Comparison of ENCODE assay signal across 34 cellular contexts in genomic region chr4:93302310-93302709, GRCh38.
"Had no signal": no experiment of that assay in that cellular context is flagged by ENCODE, and none has a peak within 500 bp of the region (broad histone marks: within the 10 kb centered on the region; RNA-seq: fewer than 3 reads in every experiment).

No MANE protein-coding gene starts in this region.

- H3K36me3 ChIP-seq: MG63 had no signal

- H3K27me3 ChIP-seq: MG63 had no signal

- DNase-seq: Karpas-422, Kasumi-1, MG63, MM.1S, MV-4-11, NCI-H1048, NCI-H1092, NCI-H1092 treated with DMSO at 0.1 percent for 48 hours, NCI-H1105, NCI-H1105 treated with DMSO at 0.1 percent for 48 hours, NCI-H1417, NCI-H1417 treated with DMSO at 0.1 percent for 48 hours, NCI-H1436, NCI-H1436 treated with DMSO at 0.1 percent for 48 hours, NCI-H146, NCI-H1694, NCI-H1694 treated with DMSO at 0.1 percent for 48 hours, NCI-H187, NCI-H187 treated with DMSO at 0.1 percent for 48 hours, NCI-H1930, NCI-H2029, NCI-H2029 treated with DMSO at 0.1 percent for 48 hours, NCI-H2081, NCI-H2081 treated with DMSO at 0.1 percent for 48 hours, NCI-H2107, NCI-H2171, NCI-H2171 treated with DMSO at 0.1 percent for 48 hours, NCI-H2227 treated with DMSO at 0.1 percent for 48 hours, NCI-H226, NCI-H345, NCI-H446, NCI-H446 treated with DMSO at 0.1 percent for 48 hours, NCI-H510A, NCI-H510A treated with DMSO at 0.1 percent for 48 hours had no signal

- H3K4me3 ChIP-seq: MG63 had no signal

- H3K9me3 ChIP-seq: MG63 had no signal
